Comparison of ENCODE assay signal across 8 cellular contexts in the genomic region with DNA sequence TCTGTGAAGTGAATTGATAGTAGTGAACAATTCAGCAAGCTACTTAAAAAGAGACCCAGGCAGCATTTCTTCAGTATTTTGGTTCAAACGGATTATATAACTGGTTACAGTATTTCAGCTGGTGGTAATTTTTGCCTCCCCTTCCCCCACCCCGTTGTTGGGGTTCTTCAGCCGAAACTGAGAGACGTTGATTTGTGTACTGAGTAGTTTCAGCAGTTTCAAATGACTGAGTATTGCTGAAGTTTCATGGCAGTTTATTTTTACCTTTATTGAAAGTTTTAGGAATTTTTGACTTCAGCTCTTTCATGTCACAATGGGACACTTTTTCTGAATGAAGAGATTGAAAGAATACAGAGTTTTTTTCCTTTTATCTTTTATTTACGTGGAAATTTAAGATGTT. TPM values are rescaled to one million over a fixed set of nuclear protein-coding genes. Genes with fewer than 3 reads are reported as not detected.
A peak's percentile ranks its signal among the peaks of the same experiment; 100 is the strongest.
DNase-seq lines count a peak whose midpoint lies in the region; ATAC-seq and TF ChIP-seq lines count a peak whose summit lies in the region.

No MANE protein-coding gene starts in this region.

- peak in 2 of 7 experiments; percentile 31 to 43 for DNase-seq in CD8-positive, alpha-beta T cell
- DNase-seq in glomerular visceral epithelial cell (ENCODE audit: extremely low spot score) (peak; percentile 19), NCI-H510A (lab: John Stamatoyannopoulos, UW) (no peak), DMS79 (lab: John Stamatoyannopoulos, UW) (no peak), mucosa of gallbladder (ENCODE audit: low spot score) (no peak)

- intact Hi-C loops in CD8-positive, alpha-beta T cell (cut with DNase I, micrococcal nuclease), result loop anchor here (2.0 to 10.0 kb wide), 6 partner anchors 77 to 1868 kb away; partner anchors contain the start of genes PLPP1 (in 2 of the 2), DHX29 (in 1 of the 2), MAP3K1 (in 1 of the 2) and MTREX (in 1 of the 2)

- peaks cover 59% of the 10 kb centered on the region for H3K36me3 Mint-ChIP-seq in CD8-positive, alpha-beta T cell
- peaks cover 68% of the 10 kb centered on the region for H3K36me3 Mint-ChIP-seq in activated T-helper 17 cell treated with anti-CD3 and anti-CD28 coated beads, Interleukin-2, amount 50 U/mL, for 72 hours (ENCODE audit: low read depth)

- H3K4me3 Mint-ChIP-seq in CD8-positive, alpha-beta T cell, result peak overlapping the region; percentile 96
- H3K4me3 Mint-ChIP-seq in activated T-helper 17 cell treated with anti-CD3 and anti-CD28 coated beads, Interleukin-2, amount 50 U/mL, for 72 hours, result peak overlapping the region; percentile 98

- peaks cover 39% of the 10 kb centered on the region for H3K4me1 ChIP-seq in CD8-positive, alpha-beta T cell (ENCODE audit: insufficient read depth, low read length)
- H3K4me1 ChIP-seq in skeletal muscle satellite cell (ENCODE audit: control insufficient read depth, insufficient read depth, low read length), result peaks cover 36% of the 10 kb centered on the region

- H3K4me2 ChIP-seq in skeletal muscle satellite cell (ENCODE audit: low read length), result peak overlapping the region; percentile 95

- CTCF ChIA-PET in CD8-positive, alpha-beta T cell (lab: Charles Lee), result interaction anchor here (1.9 to 2.0 kb wide), 2 partner anchors 44 to 122 kb away, joined by 5 to 8 read pairs; no protein-coding TSS in a partner anchor

- H3K27me3 ChIP-seq in CD8-positive, alpha-beta T cell (ENCODE audit: insufficient read depth, low read length), result no peaks in the 10 kb centered on the region
- no peaks in the 10 kb centered on the region for H3K27me3 ChIP-seq in skeletal muscle satellite cell (ENCODE audit: control insufficient read depth, insufficient read depth, low read length)

- H3K4me1 Mint-ChIP-seq in CD8-positive, alpha-beta T cell (ENCODE audit: low read depth), result peaks cover 58% of the 10 kb centered on the region
- H3K4me1 Mint-ChIP-seq in activated T-helper 17 cell treated with anti-CD3 and anti-CD28 coated beads, Interleukin-2, amount 50 U/mL, for 72 hours, result peaks cover 24% of the 10 kb centered on the region

- H3K27ac ChIP-seq in CD8-positive, alpha-beta T cell (ENCODE audit: low read depth, low read length), result peak overlapping the region; percentile 91

- POLR2A ChIA-PET in CD8-positive, alpha-beta T cell (lab: Charles Lee), result interaction anchor here (0.5 kb wide), 1 partner anchor 34 kb away, joined by 3 read pairs; no protein-coding TSS in a partner anchor

- H3K27me3 Mint-ChIP-seq in CD8-positive, alpha-beta T cell (ENCODE audit: low read depth), result no peaks in the 10 kb centered on the region
- no peaks in the 10 kb centered on the region for H3K27me3 Mint-ChIP-seq in activated T-helper 17 cell treated with anti-CD3 and anti-CD28 coated beads, Interleukin-2, amount 50 U/mL, for 72 hours

- TF ChIP-seq CTCF in CD8-positive, alpha-beta T cell (IDR thresholded peaks at IDR 0.05), result no peak

- no peak for ATAC-seq in CD8-positive, alpha-beta T cell
- ATAC-seq in HG03520 (IDR thresholded peaks at IDR 0.05; ENCODE audit: unreplicated experiment), result peak; percentile 20
- no peak for ATAC-seq in activated T-helper 17 cell treated with anti-CD3 and anti-CD28 coated beads, Interleukin-2, amount 50 U/mL, for 72 hours (replicated peaks)

- H3K9me3 Mint-ChIP-seq in CD8-positive, alpha-beta T cell, result no peaks in the 10 kb centered on the region
- H3K9me3 Mint-ChIP-seq in activated T-helper 17 cell treated with anti-CD3 and anti-CD28 coated beads, Interleukin-2, amount 50 U/mL, for 72 hours, result no peaks in the 10 kb centered on the region

- no peaks in the 10 kb centered on the region for H3K9me3 ChIP-seq in CD8-positive, alpha-beta T cell (ENCODE audit: low read length)
- no peaks in the 10 kb centered on the region for H3K9me3 ChIP-seq in skeletal muscle satellite cell (replicated peaks; ENCODE audit: low read length)

- peak overlapping the region; percentile 100 for H3K4me3 ChIP-seq in CD8-positive, alpha-beta T cell (ENCODE audit: low read depth, low read length)
- H3K4me3 ChIP-seq in skeletal muscle satellite cell (ENCODE audit: low read length), result peak overlapping the region; percentile 87

- no peaks in the 10 kb centered on the region for H3K36me3 ChIP-seq in CD8-positive, alpha-beta T cell (ENCODE audit: insufficient read depth, low read length)
- peaks cover 9% of the 10 kb centered on the region for H3K36me3 ChIP-seq in skeletal muscle satellite cell (ENCODE audit: insufficient read depth, low read length)

- peak overlapping the region; percentile 98 for H3K9ac ChIP-seq in skeletal muscle satellite cell (ENCODE audit: low read depth, low read length)

- H3K27ac Mint-ChIP-seq in CD8-positive, alpha-beta T cell, result peak overlapping the region; percentile 98
- H3K27ac Mint-ChIP-seq in activated T-helper 17 cell treated with anti-CD3 and anti-CD28 coated beads, Interleukin-2, amount 50 U/mL, for 72 hours, result peak overlapping the region; percentile 100

RNA-seq across cellular contexts. Expression of gene GPBP1, which starts 1.7 kb away (rescaled TPM):
- 100 to 1,000 TPM; 164 to 165 TPM for total RNA-seq in CD8-positive, alpha-beta T cell
- 100 to 1,000 TPM in 1 of 2 donors, 10 to 100 TPM in 1; 83.6 to 123 TPM for total RNA-seq in activated T-helper 17 cell treated with anti-CD3 and anti-CD28 coated beads, Interleukin-2, amount 50 U/mL, for 72 hours
- total RNA-seq in skeletal muscle satellite cell (2012; rRNA removed), result 38.2 and 39.3 TPM in 2 replicates
- 64.1 TPM for total RNA-seq in mucosa of gallbladder
